In the genomic region with DNA sequence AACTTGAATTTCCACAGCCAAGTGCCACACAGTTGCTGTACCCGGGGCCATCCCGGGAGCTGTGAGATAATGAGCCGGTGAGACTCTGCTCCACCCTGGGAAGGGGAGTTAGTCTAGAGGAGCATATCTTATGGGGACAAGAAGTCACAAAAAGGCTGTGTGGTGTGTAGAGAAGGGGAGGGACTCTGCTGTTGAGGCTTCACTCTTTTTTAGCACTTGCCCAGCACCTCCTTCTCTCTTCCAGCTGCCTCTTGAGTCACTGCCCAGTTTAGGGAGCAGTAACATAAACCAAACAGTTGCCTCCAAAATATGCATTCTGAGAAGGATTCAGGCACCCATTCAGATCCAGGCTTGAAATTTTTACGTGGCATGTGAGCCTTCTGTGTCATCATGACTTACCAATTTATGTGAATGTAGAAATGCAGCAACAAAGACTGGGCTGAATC, we compare ENCODE assay signal across 8 cellular contexts. TPM values are rescaled to one million over a fixed set of nuclear protein-coding genes. Genes with fewer than 3 reads are reported as not detected.
A peak's percentile ranks its signal among the peaks of the same experiment; 100 is the strongest.
DNase-seq lines count a peak whose midpoint lies in the region; ATAC-seq, FAIRE-seq and TF ChIP-seq lines count a peak whose summit lies in the region.

No MANE protein-coding gene starts in this region.

- CTCF ChIA-PET in activated CD4-positive, alpha-beta T cell treated with anti-CD3 and anti-CD28 coated beads for 36 hours (lab: Charles Lee) = interaction anchor here (0.8 to 2.1 kb wide), 2 partner anchors 10 to 22 kb away, joined by 3 to 9 read pairs; no protein-coding TSS in a partner anchor

- H3K9me3 ChIP-seq in breast epithelium (no peaks in the 10 kb centered on the region), keratinocyte (ENCODE audit: control insufficient read depth, low read depth, low read length) (no peaks in the 10 kb centered on the region)

- H3K9me3 Mint-ChIP-seq in activated CD4-positive, alpha-beta T cell treated with anti-CD3 and anti-CD28 coated beads for 36 hours (ENCODE audit: low read depth) = no peaks in the 10 kb centered on the region
- H3K9me3 Mint-ChIP-seq in stimulated activated memory B cell treated with anti-CD40 and anti-IgM and Interleukin-4, amounts not matched to agents 10 μg/mL and 1 μg/mL and 100 μg/mL, for 72 hours = no peaks in the 10 kb centered on the region

- peak overlapping the region; percentile 97 for H3K27ac Mint-ChIP-seq in activated CD4-positive, alpha-beta T cell treated with anti-CD3 and anti-CD28 coated beads for 36 hours
- peak overlapping the region; percentile 98 for H3K27ac Mint-ChIP-seq in stimulated activated memory B cell treated with anti-CD40 and anti-IgM and Interleukin-4, amounts not matched to agents 10 μg/mL and 1 μg/mL and 100 μg/mL, for 72 hours

- peak; percentile 35 for ATAC-seq in activated CD4-positive, alpha-beta T cell treated with anti-CD3 and anti-CD28 coated beads for 36 hours
- ATAC-seq in HG02610 (IDR thresholded peaks at IDR 0.05; ENCODE audit: unreplicated experiment) = peak; percentile 13
- ATAC-seq in stimulated activated memory B cell treated with anti-CD40 and anti-IgM and Interleukin-4, amounts not matched to agents 10 μg/mL and 1 μg/mL and 100 μg/mL, for 72 hours = peak; percentile 17

- intact Hi-C loops in activated CD4-positive, alpha-beta T cell treated with anti-CD3 and anti-CD28 coated beads for 36 hours (cut with DNase I, micrococcal nuclease) = loop anchor here (1.0 to 10.0 kb wide), 11 partner anchors 22 to 989 kb away; partner anchors contain the start of genes CNIH4 (in 2 of the 2), CAPN2 (in 1 of the 2), DEGS1 (in 1 of the 2) and FBXO28 (in 1 of the 2)
- intact Hi-C loops in breast epithelium (cut with DNase I; ENCODE audit: low total_unique reads) = no loop called here

- TF ChIP-seq POLR2A in breast epithelium (IDR thresholded peaks at IDR 0.05) = no peak

- H3K27ac ChIP-seq in breast epithelium (peak overlapping the region; percentile 99), keratinocyte (ENCODE audit: control insufficient read depth, insufficient read depth, low read length) (peak overlapping the region; percentile 96)

- H3K27me3 Mint-ChIP-seq in activated CD4-positive, alpha-beta T cell treated with anti-CD3 and anti-CD28 coated beads for 36 hours = no peaks in the 10 kb centered on the region
- no peaks in the 10 kb centered on the region for H3K27me3 Mint-ChIP-seq in stimulated activated memory B cell treated with anti-CD40 and anti-IgM and Interleukin-4, amounts not matched to agents 10 μg/mL and 1 μg/mL and 100 μg/mL, for 72 hours

- POLR2A ChIA-PET in activated CD4-positive, alpha-beta T cell treated with anti-CD3 and anti-CD28 coated beads for 36 hours (lab: Charles Lee) = interaction anchor here (2.0 kb wide), 1 partner anchor 21 kb away, joined by 6 read pairs; no protein-coding TSS in a partner anchor

- H3K36me3 Mint-ChIP-seq in activated CD4-positive, alpha-beta T cell treated with anti-CD3 and anti-CD28 coated beads for 36 hours (ENCODE audit: low read depth) = peaks cover 31% of the 10 kb centered on the region
- peaks cover 23% of the 10 kb centered on the region for H3K36me3 Mint-ChIP-seq in stimulated activated memory B cell treated with anti-CD40 and anti-IgM and Interleukin-4, amounts not matched to agents 10 μg/mL and 1 μg/mL and 100 μg/mL, for 72 hours

- H3K27me3 ChIP-seq in breast epithelium (no peaks in the 10 kb centered on the region), keratinocyte (ENCODE audit: control insufficient read depth, extremely low read depth, insufficient read depth, low read length) (no peaks in the 10 kb centered on the region)

- peak overlapping the region; percentile 81 for H3K4me3 Mint-ChIP-seq in activated CD4-positive, alpha-beta T cell treated with anti-CD3 and anti-CD28 coated beads for 36 hours
- H3K4me3 Mint-ChIP-seq in stimulated activated memory B cell treated with anti-CD40 and anti-IgM and Interleukin-4, amounts not matched to agents 10 μg/mL and 1 μg/mL and 100 μg/mL, for 72 hours = peak overlapping the region; percentile 96

- FAIRE-seq in keratinocyte (lab: Jason Lieb, UNC) = peak; percentile 85

- H2AFZ ChIP-seq in keratinocyte (ENCODE audit: control insufficient read depth, low read length) = peak overlapping the region; percentile 93

- H4K20me1 ChIP-seq in keratinocyte (ENCODE audit: control insufficient read depth, extremely low read depth, insufficient read depth, low read length) = peaks cover 9% of the 10 kb centered on the region

- H3K4me3 ChIP-seq in breast epithelium (peak overlapping the region; percentile 83 to 88 (median 87)), keratinocyte (ENCODE audit: control insufficient read depth in 2 of 3, extremely low read depth in 1 of 3, insufficient read depth in 2 of 3, low read depth in 1 of 3, low read length in 3 of 3) (peak overlapping the region; percentile 62 to 95 (median 73))

- peak; percentile 49 for DNase-seq in activated CD4-positive, alpha-beta T cell treated with anti-CD3 and anti-CD28 coated beads for 36 hours
- no peak for DNase-seq in activated CD4-positive, alpha-beta T cell treated with anti-CD3 and anti-CD28 coated beads, Interleukin-2, amount 50 U/mL, for 1 hour
- DNase-seq in NOMO-1 treated with dmso at 0.1 percent for 144 hours (lab: John Stamatoyannopoulos, UW; ENCODE audit: unreplicated experiment) = peak; percentile 26
- DNase-seq in breast epithelium (ENCODE audit: low spot score in 2 of 2) = no peak
- DNase-seq in keratinocyte (ENCODE audit: low read depth, low spot score) = no peak
- no peak for DNase-seq in GOT3 (lab: John Stamatoyannopoulos, UW)

- peak overlapping the region; percentile 100 for H3K4me2 ChIP-seq in keratinocyte (ENCODE audit: control insufficient read depth, extremely low read depth, insufficient read depth, low read depth, low read length)

- TF ChIP-seq CTCF in breast epithelium (IDR thresholded peaks at IDR 0.05) (no peak), keratinocyte (optimal IDR thresholded peaks at IDR 0.05 in 1 of 3, IDR thresholded peaks at IDR 0.05 in 1 of 3, conservative IDR thresholded peaks at IDR 0.05 in 1 of 3; ENCODE audit: extremely low read depth in 1 of 3, insufficient read depth in 2 of 3, low read length in 3 of 3) (no peak)

- no peaks in the 10 kb centered on the region for H3K36me3 ChIP-seq in breast epithelium
- H3K36me3 ChIP-seq in keratinocyte (ENCODE audit: control insufficient read depth in 2 of 2, extremely low read depth in 1 of 2, insufficient read depth in 2 of 2, low read length in 2 of 2) = peaks cover 0 to 3% of the 10 kb centered on the region in 2 experiments

- H3K9me1 ChIP-seq in keratinocyte (ENCODE audit: control insufficient read depth, extremely low read depth, insufficient read depth, low read length) = no peaks in the 10 kb centered on the region

- dilution Hi-C loops in keratinocyte (cut with MboI; ENCODE audit: extremely low pct_ligation_motif_present, low sequenced_read_pairs) = no loop called here

- peaks cover 43% of the 10 kb centered on the region for H3K79me2 ChIP-seq in keratinocyte (ENCODE audit: control insufficient read depth, insufficient read depth, low read length)

- H3K4me1 ChIP-seq in breast epithelium = peaks cover 0 to 12% of the 10 kb centered on the region in 2 donors
- H3K4me1 ChIP-seq in keratinocyte (ENCODE audit: control insufficient read depth, extremely low read depth, insufficient read depth, low read length) = peaks cover 35% of the 10 kb centered on the region

- peaks cover 50% of the 10 kb centered on the region for H3K4me1 Mint-ChIP-seq in activated CD4-positive, alpha-beta T cell treated with anti-CD3 and anti-CD28 coated beads for 36 hours
- H3K4me1 Mint-ChIP-seq in stimulated activated memory B cell treated with anti-CD40 and anti-IgM and Interleukin-4, amounts not matched to agents 10 μg/mL and 1 μg/mL and 100 μg/mL, for 72 hours = peaks cover 49% of the 10 kb centered on the region

- H3K9ac ChIP-seq in keratinocyte (ENCODE audit: control insufficient read depth, extremely low read depth, insufficient read depth, low read length) = peak overlapping the region; percentile 85

RNA-seq across cellular contexts. Expression of gene WDR26, which starts 0.7 kb away (rescaled TPM):
- total RNA-seq in activated CD4-positive, alpha-beta T cell treated with anti-CD3 and anti-CD28 coated beads for 36 hours = 10 to 100 TPM; 74.0 to 75.6 TPM
- total RNA-seq in breast epithelium = 100 to 1,000 TPM in 2 of 3 donors, 10 to 100 TPM in 1; 88.5 to 108 (median 108) TPM
- 35.1 to 46.4 TPM (median 41.0 TPM) in 3 replicates for polyA plus RNA-seq in keratinocyte
- polyA plus RNA-seq in keratinocyte (2011; ENCODE audit: low read depth) = 67.6 TPM
- 38.4 and 57.2 TPM in 2 replicates for polyA plus RNA-seq in keratinocyte (2011; cell fraction: cytosol; rRNA removed)
- polyA plus RNA-seq in keratinocyte (2011; cell fraction: nucleus; rRNA removed) = 70.8 and 91.2 TPM in 2 replicates
- 46.2 and 62.6 TPM in 2 replicates for polyA plus RNA-seq in keratinocyte (2012; ENCODE audit: low replicate concordance)
- 49.4 to 89.4 TPM (median 51.2 TPM) in 3 replicates for polyA minus RNA-seq in keratinocyte
- polyA minus RNA-seq in keratinocyte (2011; cell fraction: cytosol; rRNA and poly(A)+ RNA removed) = 67.1 TPM
- polyA minus RNA-seq in keratinocyte (2011; cell fraction: nucleus; rRNA and poly(A)+ RNA removed) = 66.3 and 135 TPM in 2 replicates

Comparison
In these comparisons a context has a peak if more than half of its experiments do, and no peak if none do; other contexts are left out.
1. DNase-seq: peak in activated CD4-positive, alpha-beta T cell treated with anti-CD3 and anti-CD28 coated beads for 36 hours (single experiment) and NOMO-1 treated with dmso at 0.1 percent for 144 hours (single experiment); none in activated CD4-positive, alpha-beta T cell treated with anti-CD3 and anti-CD28 coated beads, Interleukin-2, amount 50 U/mL, for 1 hour (single experiment), breast epithelium (0 of 2), keratinocyte (single experiment) and GOT3 (single experiment).
2. Peak in every context shown above with its lines, with median percentiles within 50 percentile points of each other: ATAC-seq.